In genomic region chr19:40716031-40716654, GRCh38 we compare ENCODE assay signal across 8 cellular contexts. TPM values are rescaled to one million over a fixed set of nuclear protein-coding genes. Genes with fewer than 3 reads are reported as not detected.
A peak's percentile ranks its signal among the peaks of the same experiment; 100 is the strongest.
DNase-seq lines count a peak whose midpoint lies in the region; ATAC-seq, FAIRE-seq and TF ChIP-seq lines count a peak whose summit lies in the region.

No MANE protein-coding gene starts in this region.

- under 1% methylated on average over 12 of the region's 12 CpGs for WGBS in K562 (ENCODE audit: insufficient coverage, low coverage, missing lambda C conversion rate)

- BruUV-seq in K562 (replicated peaks; lab: Mats Ljungman, UMichigan), result TSS peak; percentile 81

- H3K27me3 Mint-ChIP-seq in T-cell, result no peaks in the 10 kb centered on the region

- peak overlapping the region; percentile 62 for H3K4me3 ChIP-seq in K562

- peak in 2 of 4 experiments; percentile 4 to 7 for ATAC-seq in T-cell (replicated peaks in 1 of 4)
- no peak for ATAC-seq in K562
- ATAC-seq in HG03354 (IDR thresholded peaks at IDR 0.05; ENCODE audit: poor library complexity, severe bottlenecking, unreplicated experiment), result no peak

- peak overlapping the region; percentile 80 for H3K27ac ChIP-seq in K562 (ENCODE audit: extremely low read depth, low read depth, low read length)
- peak overlapping the region; percentile 92 for H3K27ac ChIP-seq in layer of hippocampus (ENCODE audit: low read depth, low read length)

- peak overlapping the region; percentile 87 to 90 for H3K27ac Mint-ChIP-seq in T-cell

- CTCF ChIA-PET in T-cell (lab: Charles Lee) (interaction anchor here in 1 of 2 donors (1.3 kb wide), 1 partner anchor 61 kb away, joined by 3 read pairs; no protein-coding TSS in a partner anchor), K562 (lab: Yijun Ruan, JAX; ENCODE audit: low intra/inter-chr PET ratio) (no interaction called here)

- peaks cover 71 to 77% (median 71%) of the 10 kb centered on the region in 3 donors for H3K4me1 Mint-ChIP-seq in T-cell

- DNase-seq in DMS79 (lab: John Stamatoyannopoulos, UW) (peak; percentile 77), DMS79 treated with DMSO at 0.1 percent for 48 hours (lab: John Stamatoyannopoulos, UW) (no peak), T-cell (peak in 20 of 34 experiments; percentile 5 to 70 (median 26)), K562 (ENCODE audit: extremely low read depth in 1 of 4, low spot score in 3 of 4) (peak; percentile 54 to 79 (median 54)), AML-193 (lab: John Stamatoyannopoulos, UW) (no peak)
- DNase-seq in stimulated activated CD4-positive, alpha-beta T cell treated with anti-CD3 and anti-CD28 coated beads, Interleukin-4, amount 100 ng/mL, for 48 hours (ENCODE audit: low read depth in 2 of 2), result peak; percentile 59 to 71

- TF ChIP-seq POLR2A in K562 (conservative IDR thresholded peaks at IDR 0.05), result no peak

- H2AFZ ChIP-seq in K562 (ENCODE audit: low read depth, low read length), result peak overlapping the region; percentile 78

- TF ChIP-seq CTCF in K562 (IDR thresholded peaks at IDR 0.05 in 2 of 3, conservative IDR thresholded peaks at IDR 0.05 in 1 of 3; ENCODE audit: insufficient read depth in 2 of 3, low read depth in 1 of 3, low read length in 3 of 3), result no peak

- TF ChIP-seq RAD21 in K562 (CRISPR knock-in tag; conservative IDR thresholded peaks at IDR 0.05 in 1 of 2, IDR thresholded peaks at IDR 0.05 in 1 of 2), result no peak

- peak overlapping the region; percentile 93 for H3K4me2 ChIP-seq in K562 (ENCODE audit: insufficient read depth, low read length)

- H3K9me3 ChIP-seq in K562 (replicated peaks; ENCODE audit: control insufficient read depth, insufficient read depth, low read depth, low read length), result no peaks in the 10 kb centered on the region

- no peaks in the 10 kb centered on the region for H3K9me1 ChIP-seq in K562 (ENCODE audit: control insufficient read depth, insufficient read depth, low read length)

- no peaks in the 10 kb centered on the region for H3K27me3 ChIP-seq in K562 (ENCODE audit: control insufficient read depth in 2 of 2, insufficient read depth in 2 of 2, low read length in 2 of 2)
- no peaks in the 10 kb centered on the region for H3K27me3 ChIP-seq in layer of hippocampus (ENCODE audit: control insufficient read depth, insufficient read depth, low read length)

- peak; percentile 82 for FAIRE-seq in K562 (lab: Jason Lieb, UNC)

- H3K9me3 Mint-ChIP-seq in T-cell, result no peaks in the 10 kb centered on the region

- peak overlapping the region; percentile 80 to 91 (median 90) for H3K4me3 Mint-ChIP-seq in T-cell

- POLR2A ChIA-PET in T-cell (lab: Charles Lee) (interaction anchor here (1.0 to 1.3 kb wide), 3 partner anchors 34 to 62 kb away, joined by 3 to 5 read pairs (median 4); partner anchors contain the start of genes ACTMAP (in 1 of the 2), RAB4B (in 1 of the 2) and SNRPA (in 1 of the 2)), K562 (lab: Yijun Ruan, JAX) (interaction anchor here (0.5 to 1.5 kb wide), 6 partner anchors 13 to 80 kb away, joined by 3 to 8 read pairs (median 4); partner anchors contain the start of genes ACTMAP and SNRPA)

- peak overlapping the region; percentile 79 to 90 for H3K9ac ChIP-seq in K562 (ENCODE audit: insufficient read depth in 1 of 2, low read depth in 2 of 2, low read length in 2 of 2)

- peaks cover 52% of the 10 kb centered on the region for H3K79me2 ChIP-seq in K562 (ENCODE audit: control insufficient read depth, insufficient read depth, low read length)

- in situ Hi-C loops in K562 (cut with MboI), result no loop called here

- H3K36me3 ChIP-seq in K562 (ENCODE audit: control insufficient read depth, insufficient read depth, low read length), result peaks cover 12% of the 10 kb centered on the region; the same call in 2 of the 3 replicates

- peaks cover 22% of the 10 kb centered on the region for H3K36me3 Mint-ChIP-seq in T-cell

- no peaks in the 10 kb centered on the region for H4K20me1 ChIP-seq in K562 (replicated peaks; ENCODE audit: control insufficient read depth, insufficient read depth, low read length)

- intact Hi-C loops in K562 (cut with micrococcal nuclease), result loop anchor here (2.0 kb wide), 1 partner anchor 35 kb away; the partner anchor contains the start of genes ACTMAP and SNRPA

- H3K4me1 ChIP-seq in K562 (replicated peaks in 1 of 2; ENCODE audit: control insufficient read depth in 2 of 2, insufficient read depth in 2 of 2, low read length in 2 of 2), result peaks cover 21 to 55% of the 10 kb centered on the region in 2 experiments

- TF ChIP-seq EP300 in K562 (IDR thresholded peaks at IDR 0.05; ENCODE audit: low read length), result no peak

RNA-seq across cellular contexts. Expression of gene COQ8B, which starts 0.5 kb away (rescaled TPM):
- total RNA-seq in T-cell (10 to 100 TPM; 30.8 to 60.1 (median 53.9) TPM), K562 (2014; rRNA removed) (18.3 and 20.0 TPM in 2 replicates), K562 (2014; rRNA removed; fragmentation: Illumina TruSeq; extraction: Trizol) (5.2 and 5.5 TPM in 2 replicates), K562 (2015; rRNA removed; fragmentation: Illumina TruSeq; extraction: Trizol) (12.9 and 13.6 TPM in 2 replicates), K562 (2021) (24.0 and 27.2 TPM in 2 replicates)
- 33.1 and 73.6 TPM in 2 replicates for total RNA-seq in K562 (2011; cell fraction: chromatin; rRNA removed; ENCODE audit: low replicate concordance)
- 54.3 and 55.7 TPM in 2 replicates for total RNA-seq in K562 (2011; cell fraction: nucleolus; rRNA removed)
- 43.2 and 52.2 TPM in 2 replicates for total RNA-seq in K562 (2011; cell fraction: nucleoplasm; rRNA removed)
- polyA plus RNA-seq in K562 (2011; rRNA removed) (14.4 and 17.6 TPM in 2 replicates), K562 (2014; fragmentation: Illumina TruSeq; extraction: Trizol) (7.2 and 15.7 TPM in 2 replicates), K562 (2014; fragmentation: Nextera tagmentation; extraction: Ambion mirVana) (under 1 TPM; 0.41 to 0.51 TPM), K562 (2014; rRNA removed) (26.5 and 32.3 TPM in 2 replicates)
- polyA plus RNA-seq in K562 (2011; cell fraction: cytosol; rRNA removed), result 19.5 and 37.8 TPM in 2 replicates
- polyA plus RNA-seq in K562 (2011; cell fraction: nucleus; rRNA removed), result 55.8 and 89.2 TPM in 2 replicates
- polyA plus RNA-seq in K562 (2012), result 16.4 and 27.2 TPM in 2 replicates
- polyA minus RNA-seq in K562 (2011; rRNA and poly(A)+ RNA removed), result 7.3 and 13.0 TPM in 2 replicates
- polyA minus RNA-seq in K562 (2011; cell fraction: cytosol; rRNA and poly(A)+ RNA removed), result 15.0 and 15.7 TPM in 2 replicates
- polyA minus RNA-seq in K562 (2011; cell fraction: nucleus; rRNA and poly(A)+ RNA removed), result 25.1 and 25.8 TPM in 2 replicates

RNA-seq across cellular contexts. Expression of gene ITPKC, which starts 0.8 kb away (rescaled TPM):
- total RNA-seq in T-cell (10 to 100 TPM in 1 of 5 donors, 1 to 10 TPM in 4; 5.9 to 11.8 (median 9.3) TPM), K562 (2014; rRNA removed) (7.4 and 8.7 TPM in 2 replicates), K562 (2014; rRNA removed; fragmentation: Illumina TruSeq; extraction: Trizol) (3.4 and 4.0 TPM in 2 replicates), K562 (2015; rRNA removed; fragmentation: Illumina TruSeq; extraction: Trizol) (4.7 and 5.1 TPM in 2 replicates), K562 (2021) (9.0 and 9.3 TPM in 2 replicates)
- 7.8 and 24.0 TPM in 2 replicates for total RNA-seq in K562 (2011; cell fraction: chromatin; rRNA removed; ENCODE audit: low replicate concordance)
- 14.8 and 15.4 TPM in 2 replicates for total RNA-seq in K562 (2011; cell fraction: nucleolus; rRNA removed)
- total RNA-seq in K562 (2011; cell fraction: nucleoplasm; rRNA removed), result 8.1 and 11.3 TPM in 2 replicates
- polyA plus RNA-seq in K562 (2011; rRNA removed) (6.0 and 6.1 TPM in 2 replicates), K562 (2014; fragmentation: Illumina TruSeq; extraction: Trizol) (5.8 and 6.6 TPM in 2 replicates), K562 (2014; fragmentation: Nextera tagmentation; extraction: Ambion mirVana) (under 1 TPM; 0.08 to 0.22 TPM), K562 (2014; rRNA removed) (6.4 and 8.9 TPM in 2 replicates)
- 6.4 and 8.6 TPM in 2 replicates for polyA plus RNA-seq in K562 (2011; cell fraction: cytosol; rRNA removed)
- polyA plus RNA-seq in K562 (2011; cell fraction: nucleus; rRNA removed), result 5.3 and 9.3 TPM in 2 replicates
- 6.0 and 10.0 TPM in 2 replicates for polyA plus RNA-seq in K562 (2012)
- 7.3 and 9.6 TPM in 2 replicates for polyA minus RNA-seq in K562 (2011; rRNA and poly(A)+ RNA removed)
- polyA minus RNA-seq in K562 (2011; cell fraction: cytosol; rRNA and poly(A)+ RNA removed), result 3.9 and 6.0 TPM in 2 replicates
- 4.3 and 4.7 TPM in 2 replicates for polyA minus RNA-seq in K562 (2011; cell fraction: nucleus; rRNA and poly(A)+ RNA removed)

RNA-seq across cellular contexts. Expression of gene NUMBL, which starts 25.7 kb away (rescaled TPM):
- total RNA-seq in T-cell (10 to 100 TPM in 3 of 5 donors, 1 to 10 TPM in 2; 7.1 to 19.0 (median 13.1) TPM), K562 (2014; rRNA removed) (10.3 and 12.2 TPM in 2 replicates), K562 (2014; rRNA removed; fragmentation: Illumina TruSeq; extraction: Trizol) (3.0 TPM in 2 replicates), K562 (2015; rRNA removed; fragmentation: Illumina TruSeq; extraction: Trizol) (5.0 and 5.7 TPM in 2 replicates), K562 (2021) (38.6 and 41.5 TPM in 2 replicates)
- total RNA-seq in K562 (2011; cell fraction: chromatin; rRNA removed; ENCODE audit: low replicate concordance), result 39.2 and 53.7 TPM in 2 replicates
- 24.0 and 29.3 TPM in 2 replicates for total RNA-seq in K562 (2011; cell fraction: nucleolus; rRNA removed)
- 33.8 and 65.4 TPM in 2 replicates for total RNA-seq in K562 (2011; cell fraction: nucleoplasm; rRNA removed)
- polyA plus RNA-seq in K562 (2011; rRNA removed) (6.6 and 9.2 TPM in 2 replicates), K562 (2014; fragmentation: Illumina TruSeq; extraction: Trizol) (9.0 and 13.7 TPM in 2 replicates), K562 (2014; fragmentation: Nextera tagmentation; extraction: Ambion mirVana) (under 1 TPM; 0.39 to 0.63 TPM), K562 (2014; rRNA removed) (16.1 and 18.8 TPM in 2 replicates)
- 6.5 and 15.8 TPM in 2 replicates for polyA plus RNA-seq in K562 (2011; cell fraction: cytosol; rRNA removed)
- polyA plus RNA-seq in K562 (2011; cell fraction: nucleus; rRNA removed), result 20.5 and 36.4 TPM in 2 replicates
- polyA plus RNA-seq in K562 (2012), result 12.7 and 13.9 TPM in 2 replicates
- polyA minus RNA-seq in K562 (2011; rRNA and poly(A)+ RNA removed), result 14.8 and 16.7 TPM in 2 replicates
- polyA minus RNA-seq in K562 (2011; cell fraction: cytosol; rRNA and poly(A)+ RNA removed), result 4.8 and 6.4 TPM in 2 replicates
- polyA minus RNA-seq in K562 (2011; cell fraction: nucleus; rRNA and poly(A)+ RNA removed), result 7.8 and 8.3 TPM in 2 replicates

RNA-seq across cellular contexts. Expression of gene ACTMAP, which starts 34.1 kb away (rescaled TPM):
- total RNA-seq in T-cell, result 1 to 10 TPM; 4.7 to 8.3 (median 6.8) TPM
- 17.6 and 35.1 TPM in 2 replicates for total RNA-seq in K562 (2011; cell fraction: chromatin; rRNA removed; ENCODE audit: low replicate concordance)
- total RNA-seq in K562 (2011; cell fraction: nucleolus; rRNA removed), result 16.7 and 18.3 TPM in 2 replicates
- total RNA-seq in K562 (2011; cell fraction: nucleoplasm; rRNA removed), result 22.2 and 28.6 TPM in 2 replicates
- total RNA-seq in K562 (2014; rRNA removed), result 2.3 and 3.3 TPM in 2 replicates
- 1.7 and 2.0 TPM in 2 replicates for total RNA-seq in K562 (2014; rRNA removed; fragmentation: Illumina TruSeq; extraction: Trizol)
- total RNA-seq in K562 (2015; rRNA removed; fragmentation: Illumina TruSeq; extraction: Trizol), result 1.7 and 2.9 TPM in 2 replicates
- total RNA-seq in K562 (2021), result 14.4 and 16.6 TPM in 2 replicates
- 4.9 and 12.9 TPM in 2 replicates for polyA plus RNA-seq in K562 (2011; rRNA removed)
- polyA plus RNA-seq in K562 (2011; cell fraction: cytosol; rRNA removed), result 10.8 and 11.7 TPM in 2 replicates
- polyA plus RNA-seq in K562 (2011; cell fraction: nucleus; rRNA removed), result 28.9 and 39.1 TPM in 2 replicates
- 14.9 and 28.4 TPM in 2 replicates for polyA plus RNA-seq in K562 (2012)
- polyA plus RNA-seq in K562 (2014; fragmentation: Illumina TruSeq; extraction: Trizol), result 12.8 and 13.1 TPM in 2 replicates
- 1 to 10 TPM; 4.8 to 5.1 TPM for polyA plus RNA-seq in K562 (2014; fragmentation: Nextera tagmentation; extraction: Ambion mirVana)
- polyA plus RNA-seq in K562 (2014; rRNA removed), result 7.5 and 8.5 TPM in 2 replicates
- 3.5 and 4.1 TPM in 2 replicates for polyA minus RNA-seq in K562 (2011; rRNA and poly(A)+ RNA removed)
- polyA minus RNA-seq in K562 (2011; cell fraction: cytosol; rRNA and poly(A)+ RNA removed), result 12.6 and 20.3 TPM in 2 replicates
- polyA minus RNA-seq in K562 (2011; cell fraction: nucleus; rRNA and poly(A)+ RNA removed), result 3.8 and 7.0 TPM in 2 replicates

RNA-seq across cellular contexts. Expression of gene SNRPA, which starts 34.9 kb away (rescaled TPM):
- total RNA-seq in T-cell (100 to 1,000 TPM in 1 of 5 donors, 10 to 100 TPM in 4; 65.2 to 101 (median 79.1) TPM), K562 (2014; rRNA removed) (311 and 436 TPM in 2 replicates), K562 (2014; rRNA removed; fragmentation: Illumina TruSeq; extraction: Trizol) (83.8 and 106 TPM in 2 replicates), K562 (2015; rRNA removed; fragmentation: Illumina TruSeq; extraction: Trizol) (130 and 150 TPM in 2 replicates), K562 (2021) (185 and 193 TPM in 2 replicates)
- total RNA-seq in K562 (2011; cell fraction: chromatin; rRNA removed; ENCODE audit: low replicate concordance), result 98.7 and 181 TPM in 2 replicates
- 171 and 186 TPM in 2 replicates for total RNA-seq in K562 (2011; cell fraction: nucleolus; rRNA removed)
- 154 and 155 TPM in 2 replicates for total RNA-seq in K562 (2011; cell fraction: nucleoplasm; rRNA removed)
- polyA plus RNA-seq in K562 (2011; rRNA removed) (230 and 371 TPM in 2 replicates), K562 (2014; fragmentation: Illumina TruSeq; extraction: Trizol) (205 and 262 TPM in 2 replicates), K562 (2014; fragmentation: Nextera tagmentation; extraction: Ambion mirVana) (10 to 100 TPM; 16.3 to 24.7 TPM), K562 (2014; rRNA removed) (210 and 224 TPM in 2 replicates)
- 179 and 223 TPM in 2 replicates for polyA plus RNA-seq in K562 (2011; cell fraction: cytosol; rRNA removed)
- 665 and 764 TPM in 2 replicates for polyA plus RNA-seq in K562 (2011; cell fraction: nucleus; rRNA removed)
- 170 and 298 TPM in 2 replicates for polyA plus RNA-seq in K562 (2012)
- polyA minus RNA-seq in K562 (2011; rRNA and poly(A)+ RNA removed), result 186 and 256 TPM in 2 replicates
- polyA minus RNA-seq in K562 (2011; cell fraction: cytosol; rRNA and poly(A)+ RNA removed), result 217 TPM in 2 replicates
- polyA minus RNA-seq in K562 (2011; cell fraction: nucleus; rRNA and poly(A)+ RNA removed), result 65.8 and 91.3 TPM in 2 replicates

Comparison
In these comparisons a context has a peak if more than half of its experiments do, and no peak if none do; other contexts are left out.
1. DNase-seq: peak in DMS79 (single experiment), T-cell (20 of 34), K562 (4 of 4) and stimulated activated CD4-positive, alpha-beta T cell treated with anti-CD3 and anti-CD28 coated beads, Interleukin-4, amount 100 ng/mL, for 48 hours (2 of 2); none in DMS79 treated with DMSO at 0.1 percent for 48 hours (single experiment) and AML-193 (0 of 2).